In genomic region chr9:79976501-79977444, GRCh38 we compare ENCODE assay signal across 16 cellular contexts.
DNase-seq lines count a peak whose midpoint lies in the region; ATAC-seq and TF ChIP-seq lines count a peak whose summit lies in the region.
"Had no signal": no experiment of that assay in that cellular context is flagged by ENCODE, and none has a peak within 500 bp of the region (broad histone marks: within the 10 kb centered on the region; RNA-seq: fewer than 3 reads in every experiment).

No MANE protein-coding gene starts in this region.

- H3K27ac ChIP-seq in colonic mucosa = no peak overlapping the region
- H3K27ac ChIP-seq: left ventricle myocardium inferior, testis had no signal

- peaks cover 6% of the 10 kb centered on the region for H3K9me3 Mint-ChIP-seq in nephron progenitor cell
- H3K9me3 Mint-ChIP-seq in natural killer cell = no peaks in the 10 kb centered on the region
- H3K9me3 Mint-ChIP-seq: activated T-helper 17 cell treated with anti-CD3 and anti-CD28 coated beads, Interleukin-2, amount 50 U/mL, for 72 hours had no signal

- peaks cover 4% of the 10 kb centered on the region for H3K36me3 Mint-ChIP-seq in nephron progenitor cell (ENCODE audit: low read depth)
- no peaks in the 10 kb centered on the region for H3K36me3 Mint-ChIP-seq in natural killer cell

- peaks cover 77% of the 10 kb centered on the region for H3K4me1 Mint-ChIP-seq in nephron progenitor cell
- no peaks in the 10 kb centered on the region for H3K4me1 Mint-ChIP-seq in natural killer cell
- H3K4me1 Mint-ChIP-seq: activated T-helper 17 cell treated with anti-CD3 and anti-CD28 coated beads, Interleukin-2, amount 50 U/mL, for 72 hours had no signal

- peak overlapping the region; percentile 34 for H3K4me3 Mint-ChIP-seq in nephron progenitor cell
- no peak overlapping the region for H3K4me3 Mint-ChIP-seq in natural killer cell
- H3K4me3 Mint-ChIP-seq: activated T-helper 17 cell treated with anti-CD3 and anti-CD28 coated beads, Interleukin-2, amount 50 U/mL, for 72 hours had no signal

- H3K27me3 Mint-ChIP-seq in nephron progenitor cell (ENCODE audit: low read depth, poor library complexity) (peaks cover 11% of the 10 kb centered on the region), natural killer cell (ENCODE audit: low read depth in 2 of 2) (peaks cover 32 to 35% of the 10 kb centered on the region in 2 donors)

- no peaks in the 10 kb centered on the region for H3K27me3 ChIP-seq in colonic mucosa
- H3K27me3 ChIP-seq: testis had no signal

- no peaks in the 10 kb centered on the region for H3K36me3 ChIP-seq in colonic mucosa
- H3K36me3 ChIP-seq: left ventricle myocardium inferior had no signal

- peak; percentile 64 for DNase-seq in COLO668 (lab: John Stamatoyannopoulos, UW; ENCODE audit: unreplicated experiment)
- DNase-seq in NCI-H1436 (lab: John Stamatoyannopoulos, UW) = peak; percentile 91
- DNase-seq in NCI-H774 (lab: John Stamatoyannopoulos, UW) = peak; percentile 86
- peak; percentile 31 for DNase-seq in nephron progenitor cell
- DNase-seq in natural killer cell = no peak
- DNase-seq in colonic mucosa = no peak
- no peak for DNase-seq in foreskin melanocyte
- DNase-seq: amniotic stem cell, Calu3, Karpas-422, left ventricle myocardium inferior, T1000, testis had no signal

- no peak overlapping the region for H3K4me3 ChIP-seq in colonic mucosa
- H3K4me3 ChIP-seq: left ventricle myocardium inferior, testis had no signal

- H3K9me3 ChIP-seq in colonic mucosa = no peaks in the 10 kb centered on the region
- H3K9me3 ChIP-seq: left ventricle myocardium inferior, testis had no signal

- TF ChIP-seq CTCF in nephron progenitor cell (IDR thresholded peaks at IDR 0.05) (no peak), natural killer cell (IDR thresholded peaks at IDR 0.05) (no peak), colonic mucosa (IDR thresholded peaks at IDR 0.05) (no peak)

- no peak for ATAC-seq in natural killer cell
- no peak for ATAC-seq in HG03439 (IDR thresholded peaks at IDR 0.05; ENCODE audit: unreplicated experiment)
- ATAC-seq: activated T-helper 17 cell treated with anti-CD3 and anti-CD28 coated beads, Interleukin-2, amount 50 U/mL, for 72 hours; HCT116 had no signal

- no peak overlapping the region for H3K9ac ChIP-seq in colonic mucosa (ENCODE audit: low read depth in 2 of 2, low read length in 2 of 2)

- intact Hi-C loops in natural killer cell (cut with micrococcal nuclease) = no loop called here
- intact Hi-C loops in colonic mucosa (cut with DNase I) = no loop called here

- H3K4me1 ChIP-seq in colonic mucosa = no peaks in the 10 kb centered on the region
- H3K4me1 ChIP-seq: left ventricle myocardium inferior had no signal

- H3K27ac Mint-ChIP-seq in nephron progenitor cell (peak overlapping the region; percentile 90), natural killer cell (no peak overlapping the region)
- H3K27ac Mint-ChIP-seq: activated T-helper 17 cell treated with anti-CD3 and anti-CD28 coated beads, Interleukin-2, amount 50 U/mL, for 72 hours had no signal

Comparison
In these comparisons a context has a peak if more than half of its experiments do, and no peak if none do; other contexts are left out.
1. DNase-seq: peak in COLO668 (single experiment), NCI-H1436 (single experiment), NCI-H774 (single experiment) and nephron progenitor cell (single experiment); none in natural killer cell (single experiment), colonic mucosa (single experiment) and foreskin melanocyte (single experiment).